6 cellular contexts compared by ENCODE assay signal in genomic region chr11:43842021-43842420, GRCh38.
"Had no signal": no experiment of that assay in that cellular context is flagged by ENCODE, and none has a peak within 500 bp of the region (broad histone marks: within the 10 kb centered on the region; RNA-seq: fewer than 3 reads in every experiment).

No MANE protein-coding gene starts in this region.

- DNase-seq: GOT3, H7, HCEC 1CT, IMR-90, KG1 had no signal

- ATAC-seq: K562 had no signal
